ENCODE assay signal across 9 cellular contexts in the genomic region with DNA sequence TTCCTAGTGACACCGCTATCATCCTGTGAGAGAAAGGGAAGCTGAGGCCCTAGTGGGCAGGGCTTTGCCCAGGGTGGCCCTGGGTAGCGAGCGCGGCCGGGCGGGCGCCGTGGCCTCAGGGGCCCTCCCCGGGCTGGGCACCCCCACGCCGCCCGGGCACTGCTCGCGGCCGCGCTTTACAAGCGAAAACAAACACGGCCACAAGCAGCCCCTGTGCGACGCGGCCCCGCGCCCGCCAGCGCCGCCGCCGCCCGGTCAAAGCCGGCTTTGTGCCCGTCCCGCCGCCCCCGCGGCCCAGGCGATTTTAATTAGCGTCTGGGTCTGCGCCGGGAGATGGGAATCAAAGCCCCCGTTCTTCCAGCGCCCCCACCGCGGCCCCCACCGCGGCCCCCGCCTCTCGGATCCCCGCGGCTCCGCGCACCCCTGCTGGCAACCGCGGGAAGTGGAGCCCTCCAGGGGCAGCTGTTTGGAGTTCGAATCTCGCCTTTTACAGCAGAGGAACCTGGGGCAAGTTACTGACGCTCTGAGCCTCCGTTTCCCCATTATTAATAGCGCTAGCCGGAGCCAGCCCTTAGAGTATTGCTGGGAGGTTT. TPM values are rescaled to one million over a fixed set of nuclear protein-coding genes. Genes with fewer than 3 reads are reported as not detected.
A peak's percentile ranks its signal among the peaks of the same experiment; 100 is the strongest.
DNase-seq lines count a peak whose midpoint lies in the region; ATAC-seq, FAIRE-seq and TF ChIP-seq lines count a peak whose summit lies in the region.
"Had no signal": no experiment of that assay in that cellular context is flagged by ENCODE, and none has a peak within 500 bp of the region (broad histone marks: within the 10 kb centered on the region; RNA-seq: fewer than 3 reads in every experiment).

No MANE protein-coding gene starts in this region.

- no peaks in the 10 kb centered on the region for H3K9me3 ChIP-seq in iPS-20b (ENCODE audit: insufficient read depth, low read depth, low read length)
- H3K9me3 ChIP-seq in gastrocnemius medialis: no peaks in the 10 kb centered on the region

- no peak for DNase-seq in gastrocnemius medialis
- no peak for DNase-seq in GM19239 (ENCODE audit: insufficient read length, low spot score)
- DNase-seq in activated naive CD4-positive, alpha-beta T cell treated with anti-CD3 and anti-CD28 coated beads, Interleukin-2, amount 50 U/mL, for 16 hours: no peak
- DNase-seq in GM19238 (ENCODE audit: insufficient read length, low spot score): no peak
- no peak for DNase-seq in activated T-cell treated with anti-CD3 and anti-CD28 coated beads, Interleukin-2, amount 50 U/mL, for 24 hours

- TF ChIP-seq POLR2A in gastrocnemius medialis (IDR thresholded peaks at IDR 0.05): no peak

- ATAC-seq in gastrocnemius medialis: peak in 1 of 2 donors; percentile 32

- H3K4me3 Mint-ChIP-seq in brain: peak overlapping the region in 3 of 5 experiments; percentile 14 to 45 (median 44)
- H3K4me3 Mint-ChIP-seq in activated T-cell treated with anti-CD3 and anti-CD28 coated beads, Interleukin-2, amount 50 U/mL, for 24 hours: no peak overlapping the region

- no peak overlapping the region for H3K27ac Mint-ChIP-seq in brain
- no peak overlapping the region for H3K27ac Mint-ChIP-seq in activated T-cell treated with anti-CD3 and anti-CD28 coated beads, Interleukin-2, amount 50 U/mL, for 24 hours
- H3K27ac Mint-ChIP-seq: activated naive CD4-positive, alpha-beta T cell treated with anti-CD3 and anti-CD28 coated beads, Interleukin-2, amount 50 U/mL, for 72 hours had no signal

- no peak overlapping the region for H3K27ac ChIP-seq in iPS-20b (ENCODE audit: low read length)
- peak overlapping the region in 2 of 4 donors; percentile 62 to 66 for H3K27ac ChIP-seq in gastrocnemius medialis

- intact Hi-C loops in gastrocnemius medialis (cut with DNase I; ENCODE audit: low total_unique reads): loop anchor here (5.0 kb wide), 1 partner anchor 44 kb away; no protein-coding TSS in a partner anchor

- peaks cover 9% of the 10 kb centered on the region for H3K27me3 Mint-ChIP-seq in brain
- H3K27me3 Mint-ChIP-seq in activated T-cell treated with anti-CD3 and anti-CD28 coated beads, Interleukin-2, amount 50 U/mL, for 24 hours: peaks cover 29% of the 10 kb centered on the region

- peaks cover 27% of the 10 kb centered on the region for H3K27me3 ChIP-seq in iPS-20b (ENCODE audit: insufficient read depth, low read length)
- no peaks in the 10 kb centered on the region for H3K27me3 ChIP-seq in gastrocnemius medialis

- FAIRE-seq in GM19239 (lab: Jason Lieb, UNC): no peak

- H3K4me3 ChIP-seq in iPS-20b (ENCODE audit: low read length): peak overlapping the region; percentile 62
- H3K4me3 ChIP-seq in gastrocnemius medialis: peak overlapping the region; percentile 44 to 65 (median 55)

- no peaks in the 10 kb centered on the region for H3K36me3 Mint-ChIP-seq in brain
- no peaks in the 10 kb centered on the region for H3K36me3 Mint-ChIP-seq in activated T-cell treated with anti-CD3 and anti-CD28 coated beads, Interleukin-2, amount 50 U/mL, for 24 hours (ENCODE audit: low read depth)
- H3K36me3 Mint-ChIP-seq: activated naive CD4-positive, alpha-beta T cell treated with anti-CD3 and anti-CD28 coated beads, Interleukin-2, amount 50 U/mL, for 72 hours had no signal

- H3K4me1 Mint-ChIP-seq in brain: peaks cover 6% of the 10 kb centered on the region
- H3K4me1 Mint-ChIP-seq in activated T-cell treated with anti-CD3 and anti-CD28 coated beads, Interleukin-2, amount 50 U/mL, for 24 hours (ENCODE audit: low read depth): peaks cover 1% of the 10 kb centered on the region

- H3K9me3 Mint-ChIP-seq in brain: peaks cover 0 to 3% (median 0%) of the 10 kb centered on the region in 5 experiments
- no peaks in the 10 kb centered on the region for H3K9me3 Mint-ChIP-seq in activated T-cell treated with anti-CD3 and anti-CD28 coated beads, Interleukin-2, amount 50 U/mL, for 24 hours
- H3K9me3 Mint-ChIP-seq: activated naive CD4-positive, alpha-beta T cell treated with anti-CD3 and anti-CD28 coated beads, Interleukin-2, amount 50 U/mL, for 72 hours had no signal

- in situ Hi-C loops in gastrocnemius medialis (cut with MboI; ENCODE audit: low sequenced_read_pairs in 4 of 4): no loop called here

- TF ChIP-seq CTCF in GM12874 (IDR thresholded peaks at IDR 0.05; ENCODE audit: insufficient read depth, low read depth, low read length) (peak; percentile 24; the same call in 1 of the 2 replicates), brain (conservative IDR thresholded peaks at IDR 0.05) (peak; percentile 13 to 56), gastrocnemius medialis (IDR thresholded peaks at IDR 0.05 in 4 of 5, conservative IDR thresholded peaks at IDR 0.05 in 1 of 5) (peak in 4 of 5 experiments; percentile 32 to 54 (median 49))

- H3K36me3 ChIP-seq in iPS-20b (ENCODE audit: insufficient read depth, low read depth, low read length) (no peaks in the 10 kb centered on the region), gastrocnemius medialis (no peaks in the 10 kb centered on the region)

- H3K9ac ChIP-seq in iPS-20b (ENCODE audit: low read depth, low read length): peak overlapping the region; percentile 3; the same call in 1 of the 2 replicates

- H3K4me1 ChIP-seq in iPS-20b (ENCODE audit: insufficient read depth, low read length) (no peaks in the 10 kb centered on the region), gastrocnemius medialis (peaks cover 11 to 13% of the 10 kb centered on the region in 2 donors)

RNA-seq across cellular contexts. Expression of a gene that starts 47.9 kb away (rescaled TPM):
- polyA plus RNA-seq in brain (ENCODE audit: insufficient read depth, low read depth, low replicate concordance): 0.76 TPM
- total RNA-seq in gastrocnemius medialis: under 1 TPM in 1 of 4 donors, not detected in 3; 0.20 TPM
- total RNA-seq: activated naive CD4-positive, alpha-beta T cell treated with anti-CD3 and anti-CD28 coated beads, Interleukin-2, amount 50 U/mL, for 72 hours had no signal
